ENCODE assay signal across 8 cellular contexts in the genomic region with DNA sequence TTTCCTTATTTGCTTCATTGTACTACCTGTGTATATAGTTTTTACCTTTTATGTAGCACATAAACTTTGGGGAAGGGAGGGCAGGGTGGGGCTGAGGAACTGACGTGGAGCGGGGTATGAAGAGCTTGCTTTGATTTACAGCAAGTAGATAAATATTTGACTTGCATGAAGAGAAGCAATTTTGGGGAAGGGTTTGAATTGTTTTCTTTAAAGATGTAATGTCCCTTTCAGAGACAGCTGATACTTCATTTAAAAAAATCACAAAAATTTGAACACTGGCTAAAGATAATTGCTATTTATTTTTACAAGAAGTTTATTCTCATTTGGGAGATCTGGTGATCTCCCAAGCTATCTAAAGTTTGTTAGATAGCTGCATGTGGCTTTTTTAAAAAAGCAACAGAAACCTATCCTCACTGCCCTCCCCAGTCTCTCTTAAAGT. TPM values are rescaled to one million over a fixed set of nuclear protein-coding genes. Genes with fewer than 3 reads are reported as not detected.
DNase-seq lines count a peak whose midpoint lies in the region; ATAC-seq and TF ChIP-seq lines count a peak whose summit lies in the region.

No MANE protein-coding gene starts in this region.

- TF ChIP-seq CTCF in RWPE2 (IDR thresholded peaks at IDR 0.05; ENCODE audit: poor library complexity, severe bottlenecking), result no peak
- no peak for TF ChIP-seq CTCF in fibroblast of mammary gland (conservative IDR thresholded peaks at IDR 0.05; ENCODE audit: control insufficient read depth, insufficient read depth, low read depth, low read length)
- TF ChIP-seq CTCF in lower leg skin (IDR thresholded peaks at IDR 0.05), result no peak

- H3K4me1 ChIP-seq in RWPE2 (ENCODE audit: insufficient read depth, poor library complexity, severe bottlenecking) (peaks cover 16% of the 10 kb centered on the region), thymus (ENCODE audit: control insufficient read depth, insufficient read depth, low read length) (peaks cover 3% of the 10 kb centered on the region)

- H3K9me3 Mint-ChIP-seq in activated T-cell treated with anti-CD3 and anti-CD28 coated beads, Interleukin-2, amount 50 U/mL, for 24 hours, result no peaks in the 10 kb centered on the region

- DNase-seq in activated T-cell treated with anti-CD3 and anti-CD28 coated beads, Interleukin-2, amount 50 U/mL, for 24 hours, result no peak
- DNase-seq in activated T-cell treated with anti-CD3 and anti-CD28 coated beads, Interleukin-2, amount 50 U/mL, for 1 hour, result no peak
- DNase-seq in RWPE2 (ENCODE audit: low spot score), result no peak
- DNase-seq in fibroblast of mammary gland (ENCODE audit: low read depth), result no peak
- no peak for DNase-seq in lower leg skin (ENCODE audit: low spot score in 2 of 2)
- no peak for DNase-seq in NCI-H446 treated with DMSO at 0.1 percent for 48 hours (lab: John Stamatoyannopoulos, UW)

- peaks cover 81% of the 10 kb centered on the region for H3K36me3 Mint-ChIP-seq in activated T-cell treated with anti-CD3 and anti-CD28 coated beads, Interleukin-2, amount 50 U/mL, for 24 hours (ENCODE audit: low read depth)

- no peak for ATAC-seq in RWPE2 (ENCODE audit: low read depth)
- ATAC-seq in HG03196 (IDR thresholded peaks at IDR 0.05; ENCODE audit: unreplicated experiment), result no peak

- intact Hi-C loops in lower leg skin (cut with DNase I; ENCODE audit: low total_unique reads), result loop anchor here (10.0 kb wide), 1 partner anchor 1996 kb away; a partner anchor contains a TSS

- WGBS in thymus, result 23% methylated on average over 2 of the region's 2 CpGs
- 16 to 28% methylated on average over 2 of the region's 2 CpGs for WGBS in lower leg skin, 2 donors

- H3K4me3 ChIP-seq in RWPE2 (ENCODE audit: severe bottlenecking) (no peak overlapping the region), fibroblast of mammary gland (ENCODE audit: control insufficient read depth, low read depth, low read length) (peak overlapping the region; percentile 16), thymus (ENCODE audit: low read length) (peak overlapping the region; percentile 39), lower leg skin (ENCODE audit: low read depth, poor library complexity, severe bottlenecking) (no peak overlapping the region)

- H3K27ac Mint-ChIP-seq in activated T-cell treated with anti-CD3 and anti-CD28 coated beads, Interleukin-2, amount 50 U/mL, for 24 hours, result peak overlapping the region; percentile 97

- no peaks in the 10 kb centered on the region for H3K27me3 ChIP-seq in RWPE2 (ENCODE audit: insufficient read depth, poor library complexity, severe bottlenecking)
- H3K27me3 ChIP-seq in thymus (ENCODE audit: control insufficient read depth, insufficient read depth), result no peaks in the 10 kb centered on the region

- peaks cover 43% of the 10 kb centered on the region for H3K4me1 Mint-ChIP-seq in activated T-cell treated with anti-CD3 and anti-CD28 coated beads, Interleukin-2, amount 50 U/mL, for 24 hours (ENCODE audit: low read depth)

- TF ChIP-seq POLR2A in lower leg skin (IDR thresholded peaks at IDR 0.05), result no peak

- no peaks in the 10 kb centered on the region for H3K27me3 Mint-ChIP-seq in activated T-cell treated with anti-CD3 and anti-CD28 coated beads, Interleukin-2, amount 50 U/mL, for 24 hours

- H3K36me3 ChIP-seq in RWPE2 (ENCODE audit: low read depth) (peaks cover 45% of the 10 kb centered on the region), thymus (ENCODE audit: control insufficient read depth, insufficient read depth) (peaks cover 4% of the 10 kb centered on the region)

- H3K9me3 ChIP-seq in RWPE2 (ENCODE audit: severe bottlenecking) (no peaks in the 10 kb centered on the region), thymus (ENCODE audit: control insufficient read depth) (no peaks in the 10 kb centered on the region)

- H3K4me3 Mint-ChIP-seq in activated T-cell treated with anti-CD3 and anti-CD28 coated beads, Interleukin-2, amount 50 U/mL, for 24 hours, result peak overlapping the region; percentile 98

- H3K27ac ChIP-seq in RWPE2 (ENCODE audit: poor library complexity, severe bottlenecking) (peak overlapping the region; percentile 97), thymus (ENCODE audit: low read depth) (peak overlapping the region; percentile 60)

RNA-seq across cellular contexts. Expression of a gene that starts 4.1 kb away (rescaled TPM):
- 103 TPM for polyA plus RNA-seq in thymus
- 100 to 1,000 TPM in 3 of 4 donors, 10 to 100 TPM in 1; 74.3 to 104 (median 101) TPM for total RNA-seq in lower leg skin

RNA-seq across cellular contexts. Expression of a gene that starts 25.3 kb away (rescaled TPM):
- 2.4 TPM for polyA plus RNA-seq in thymus
- total RNA-seq in lower leg skin, result under 1 TPM in 1 of 4 donors, not detected in 3; 0.13 TPM

Comparison
In these comparisons a context has a peak if more than half of its experiments do, and no peak if none do; other contexts are left out.
1. H3K4me3 ChIP-seq: peak in fibroblast of mammary gland (single experiment) and thymus (single experiment); none in RWPE2 (single experiment) and lower leg skin (single experiment).